8 cellular contexts compared by ENCODE assay signal in genomic region chr1:151327903-151328674, GRCh38. TPM values are rescaled to one million over a fixed set of nuclear protein-coding genes. Genes with fewer than 3 reads are reported as not detected.
DNase-seq lines count a peak whose midpoint lies in the region; ATAC-seq, FAIRE-seq and TF ChIP-seq lines count a peak whose summit lies in the region.

No MANE protein-coding gene starts in this region.

- intact Hi-C loops in GM12878 (cut with micrococcal nuclease; ENCODE audit: unreplicated experiment) = loop anchor here (2.0 to 5.0 kb wide), 2 partner anchors 45 to 131 kb away; partner anchors contain the start of genes PIP5K1A and ZNF687

- peak; percentile 18 for ATAC-seq in GM19035 (IDR thresholded peaks at IDR 0.05; ENCODE audit: unreplicated experiment)
- peak; percentile 6 for ATAC-seq in GM12878
- ATAC-seq in stimulated activated naive CD8-positive, alpha-beta T cell treated with anti-CD3 and anti-CD28 coated beads, Interleukin-15, amount 100 ng/mL, for 72 hours = peak; percentile 21
- no peak for ATAC-seq in GM18520 (IDR thresholded peaks at IDR 0.05; ENCODE audit: unreplicated experiment)

- peak overlapping the region; percentile 72 for H3K27ac ChIP-seq in KOPT-K1 (ENCODE audit: low read depth, low read length, poor library complexity, severe bottlenecking)
- H3K27ac ChIP-seq in GM12878 (ENCODE audit: control insufficient read depth, insufficient read depth) = peak overlapping the region; percentile 95
- H3K27ac ChIP-seq in keratinocyte (ENCODE audit: control insufficient read depth, insufficient read depth, low read length) = peak overlapping the region; percentile 92

- peak overlapping the region; percentile 89 for H3K9ac ChIP-seq in GM12878 (ENCODE audit: control insufficient read depth, insufficient read depth, low read length)
- H3K9ac ChIP-seq in keratinocyte (ENCODE audit: control insufficient read depth, extremely low read depth, insufficient read depth, low read length) = peak overlapping the region; percentile 87

- H3K4me1 ChIP-seq in GM12878 (ENCODE audit: control insufficient read depth, insufficient read depth, low read length) = peaks cover 9% of the 10 kb centered on the region; the same call in 1 of the 2 replicates
- peaks cover 22% of the 10 kb centered on the region for H3K4me1 ChIP-seq in keratinocyte (ENCODE audit: control insufficient read depth, extremely low read depth, insufficient read depth, low read length)

- H3K4me1 Mint-ChIP-seq in stimulated activated naive CD8-positive, alpha-beta T cell treated with anti-CD3 and anti-CD28 coated beads, Interleukin-15, amount 100 ng/mL, for 72 hours = peaks cover 34% of the 10 kb centered on the region

- H2AFZ ChIP-seq in GM12878 (ENCODE audit: control insufficient read depth, low read depth, low read length) (peak overlapping the region; percentile 77), keratinocyte (ENCODE audit: control insufficient read depth, low read length) (peak overlapping the region; percentile 96)

- H3K9me3 Mint-ChIP-seq in stimulated activated naive CD8-positive, alpha-beta T cell treated with anti-CD3 and anti-CD28 coated beads, Interleukin-15, amount 100 ng/mL, for 72 hours = no peaks in the 10 kb centered on the region

- H4K20me1 ChIP-seq in GM12878 (ENCODE audit: control insufficient read depth, insufficient read depth) = no peaks in the 10 kb centered on the region
- no peaks in the 10 kb centered on the region for H4K20me1 ChIP-seq in keratinocyte (ENCODE audit: control insufficient read depth, extremely low read depth, insufficient read depth, low read length)

- H3K27me3 ChIP-seq in GM12878 (replicated peaks in 1 of 2; ENCODE audit: control insufficient read depth in 2 of 2, insufficient read depth in 2 of 2, low read length in 1 of 2) (no peaks in the 10 kb centered on the region), keratinocyte (ENCODE audit: control insufficient read depth, extremely low read depth, insufficient read depth, low read length) (no peaks in the 10 kb centered on the region)

- CTCF ChIA-PET in GM12878 (lab: Yijun Ruan, JAX) = interaction anchor here (1.3 to 14.4 kb wide), 6 partner anchors 11 to 47 kb away, joined by 5 to 189 read pairs (median 8); no protein-coding TSS in a partner anchor

- no peaks in the 10 kb centered on the region for H3K27me3 Mint-ChIP-seq in stimulated activated naive CD8-positive, alpha-beta T cell treated with anti-CD3 and anti-CD28 coated beads, Interleukin-15, amount 100 ng/mL, for 72 hours

- H3K79me2 ChIP-seq in GM12878 (ENCODE audit: control insufficient read depth, insufficient read depth, low read length) (peaks cover 30% of the 10 kb centered on the region), keratinocyte (ENCODE audit: control insufficient read depth, insufficient read depth, low read length) (peaks cover 26% of the 10 kb centered on the region)

- H3K4me3 Mint-ChIP-seq in stimulated activated naive CD8-positive, alpha-beta T cell treated with anti-CD3 and anti-CD28 coated beads, Interleukin-15, amount 100 ng/mL, for 72 hours = peak overlapping the region; percentile 91 to 96

- RAD21 ChIA-PET in GM12878 (lab: Charles Lee; ENCODE audit: unreplicated experiment) = interaction anchor here (0.8 to 3.8 kb wide), 14 partner anchors 10 to 964 kb away, joined by 3 to 37 read pairs (median 5); partner anchors contain the start of genes PSMB4, RFX5, RPRD2 and VPS72

- dilution Hi-C loops in keratinocyte (cut with MboI; ENCODE audit: extremely low pct_ligation_motif_present, low sequenced_read_pairs) = no loop called here

- peak; percentile 47 for TF ChIP-seq POLR2A in GM12878 (IDR thresholded peaks at IDR 0.05; ENCODE audit: low read depth, low read length)

- H3K4me3 ChIP-seq in GM12878 (peak overlapping the region; percentile 74), keratinocyte (ENCODE audit: control insufficient read depth in 2 of 3, extremely low read depth in 1 of 3, insufficient read depth in 2 of 3, low read depth in 1 of 3, low read length in 3 of 3) (peak overlapping the region; percentile 53 to 82 (median 78))

- TF ChIP-seq CTCF in GM12878 (IDR thresholded peaks at IDR 0.05 in 2 of 3, conservative IDR thresholded peaks at IDR 0.05 in 1 of 3; ENCODE audit: control insufficient read depth in 2 of 3, extremely low read depth in 1 of 3, insufficient read depth in 1 of 3, low read depth in 3 of 3, low read length in 3 of 3) (no peak), keratinocyte (optimal IDR thresholded peaks at IDR 0.05 in 1 of 3, IDR thresholded peaks at IDR 0.05 in 1 of 3, conservative IDR thresholded peaks at IDR 0.05 in 1 of 3; ENCODE audit: extremely low read depth in 1 of 3, insufficient read depth in 2 of 3, low read length in 3 of 3) (no peak)

- BruUV-seq in GM12878 (replicated peaks; lab: Mats Ljungman, UMichigan) = TSS peak; percentile 77

- TF ChIP-seq EP300 in GM12878 (IDR thresholded peaks at IDR 0.05; ENCODE audit: borderline replicate concordance in 1 of 2, control insufficient read depth in 1 of 2, low read depth in 2 of 2, low read length in 2 of 2) = no peak

- H3K9me1 ChIP-seq in keratinocyte (ENCODE audit: control insufficient read depth, extremely low read depth, insufficient read depth, low read length) = no peaks in the 10 kb centered on the region

- in situ Hi-C loops in ACHN (cut with HindIII; ENCODE audit: low pct_ligation_motif_present, low pct_unique_long_range_greater_than_20kb, low sequenced_read_pairs) (no loop called here), GM12878 (cut with MboI) (no loop called here), G401 (cut with HindIII; ENCODE audit: low sequenced_read_pairs) (no loop called here)

- SMC1A ChIA-PET in GM12878 (lab: Charles Lee; ENCODE audit: uncharacterized antibody, unreplicated experiment) = interaction anchor here (0.8 to 6.8 kb wide), 11 partner anchors 12 to 116 kb away, joined by 3 to 75 read pairs (median 8); partner anchors contain the start of genes PSMB4, PSMD4, RFX5 and ZNF687

- H3K36me3 ChIP-seq in KOPT-K1 (ENCODE audit: insufficient read depth, low read length) (peaks cover 26% of the 10 kb centered on the region), GM12878 (ENCODE audit: control insufficient read depth in 2 of 2, insufficient read depth in 2 of 2, low read length in 1 of 2) (no peaks in the 10 kb centered on the region; a peak in 1 of 4 replicates), keratinocyte (ENCODE audit: control insufficient read depth in 2 of 2, extremely low read depth in 1 of 2, insufficient read depth in 2 of 2, low read length in 2 of 2) (peaks cover 11 to 12% of the 10 kb centered on the region in 2 experiments)

- FAIRE-seq in GM12878 (lab: Jason Lieb, UNC) (peak; percentile 7), keratinocyte (lab: Jason Lieb, UNC) (peak; percentile 17)

- peak; percentile 50 for DNase-seq in ACHN
- DNase-seq in GM12878 (ENCODE audit: low read depth, low spot score) = no peak
- no peak for DNase-seq in keratinocyte (ENCODE audit: low read depth, low spot score)
- DNase-seq in stimulated activated naive CD8-positive, alpha-beta T cell treated with anti-CD3 and anti-CD28 coated beads, Interleukin-15, amount 100 ng/mL, for 72 hours = no peak
- no peak for DNase-seq in G401 (ENCODE audit: low spot score)

- peak overlapping the region; percentile 72 for H3K4me2 ChIP-seq in GM12878 (ENCODE audit: control insufficient read depth, insufficient read depth)
- H3K4me2 ChIP-seq in keratinocyte (ENCODE audit: control insufficient read depth, extremely low read depth, insufficient read depth, low read depth, low read length) = peak overlapping the region; percentile 96

- no peak for TF ChIP-seq RAD21 in GM12878 (IDR thresholded peaks at IDR 0.05; ENCODE audit: insufficient read depth, low read depth, low read length)

- WGBS in GM12878 (ENCODE audit: insufficient coverage, insufficient replicate concordance, low lambda C conversion rate, missing lambda C conversion rate) = 11% methylated on average over 34 of the region's 34 CpGs

- H3K27ac Mint-ChIP-seq in stimulated activated naive CD8-positive, alpha-beta T cell treated with anti-CD3 and anti-CD28 coated beads, Interleukin-15, amount 100 ng/mL, for 72 hours = peak overlapping the region; percentile 66 to 100

- H3K9me3 ChIP-seq in KOPT-K1 (ENCODE audit: insufficient read depth, low read length, poor library complexity, severe bottlenecking) = no peaks in the 10 kb centered on the region
- no peaks in the 10 kb centered on the region for H3K9me3 ChIP-seq in GM12878 (replicated peaks; ENCODE audit: control insufficient read depth, insufficient read depth, low read length)
- no peaks in the 10 kb centered on the region for H3K9me3 ChIP-seq in keratinocyte (ENCODE audit: control insufficient read depth, low read depth, low read length)

- POLR2A ChIA-PET in GM12878 (lab: Charles Lee) = interaction anchor here (0.6 to 10.5 kb wide), 10 partner anchors 13 to 139 kb away, joined by 3 to 110 read pairs (median 8); partner anchors contain the start of genes PSMB4, RFX5, VPS72 and ZNF687

RNA-seq across cellular contexts. Expression of gene PI4KB, which starts 0.9 kb away (rescaled TPM):
- total RNA-seq in GM12878 (2013; cell fraction: nucleolus; rRNA removed) = 68.9 and 69.2 TPM in 2 replicates
- total RNA-seq in GM12878 (2014; rRNA removed) (46.3 and 50.0 TPM in 2 replicates), GM12878 (2014; rRNA removed; fragmentation: Illumina TruSeq; extraction: Trizol) (27.0 and 27.6 TPM in 2 replicates), GM12878 (2021) (56.8 and 58.5 TPM in 2 replicates)
- polyA plus RNA-seq in GM12878 (2011; ENCODE audit: low read depth) = 29.3 TPM
- polyA plus RNA-seq in GM12878 (2011; rRNA removed) (58.8 and 88.3 TPM in 2 replicates), GM12878 (2014; fragmentation: Illumina TruSeq; extraction: Trizol) (44.1 and 52.2 TPM in 2 replicates), GM12878 (2014; fragmentation: Nextera tagmentation; extraction: Ambion mirVana) (1 to 10 TPM; 3.3 to 7.2 TPM), GM12878 (2014; rRNA removed) (62.9 and 72.2 TPM in 2 replicates), GM12878 (2016; fragmentation: Nextera tagmentation; extraction: Ambion mirVana) (10 to 100 TPM; 51.2 to 53.1 TPM), keratinocyte (40.9 to 61.0 TPM (median 58.1 TPM) in 3 replicates)
- polyA plus RNA-seq in GM12878 (2011; cell fraction: cytosol; rRNA removed) = 103 and 113 TPM in 2 replicates
- polyA plus RNA-seq in GM12878 (2011; cell fraction: nucleus; rRNA removed) = 151 and 222 TPM in 2 replicates
- 37.7 and 45.0 TPM in 2 replicates for polyA plus RNA-seq in GM12878 (2012)
- polyA minus RNA-seq in GM12878 (2011; rRNA and poly(A)+ RNA removed) = 150 and 166 TPM in 2 replicates
- 32.1 and 33.4 TPM in 2 replicates for polyA minus RNA-seq in GM12878 (2011; cell fraction: cytosol; rRNA and poly(A)+ RNA removed)
- 40.0 and 60.0 TPM in 2 replicates for polyA minus RNA-seq in GM12878 (2011; cell fraction: nucleus; rRNA and poly(A)+ RNA removed)
- 22.9 TPM for polyA plus RNA-seq in keratinocyte (2011; ENCODE audit: low read depth)
- polyA plus RNA-seq in keratinocyte (2011; cell fraction: cytosol; rRNA removed) = 34.5 and 38.4 TPM in 2 replicates
- 64.3 and 69.3 TPM in 2 replicates for polyA plus RNA-seq in keratinocyte (2011; cell fraction: nucleus; rRNA removed)
- polyA plus RNA-seq in keratinocyte (2012; ENCODE audit: low replicate concordance) = 30.6 and 33.6 TPM in 2 replicates
- polyA minus RNA-seq in keratinocyte = 76.7 to 92.6 TPM (median 91.5 TPM) in 3 replicates
- polyA minus RNA-seq in keratinocyte (2011; cell fraction: cytosol; rRNA and poly(A)+ RNA removed) = 62.7 TPM
- polyA minus RNA-seq in keratinocyte (2011; cell fraction: nucleus; rRNA and poly(A)+ RNA removed) = 49.9 and 61.5 TPM in 2 replicates
- 19.1 and 40.6 TPM in 2 replicates for total RNA-seq in G401 (2014; rRNA removed; shearing (Covaris generic))

RNA-seq across cellular contexts. Expression of gene RFX5, which starts 19.0 kb away (rescaled TPM):
- total RNA-seq in GM12878 (2013; cell fraction: nucleolus; rRNA removed) = 130 and 156 TPM in 2 replicates
- 119 and 129 TPM in 2 replicates for total RNA-seq in GM12878 (2014; rRNA removed)
- total RNA-seq in GM12878 (2014; rRNA removed; fragmentation: Illumina TruSeq; extraction: Trizol) = 136 and 138 TPM in 2 replicates
- total RNA-seq in GM12878 (2021) = 119 and 138 TPM in 2 replicates
- polyA plus RNA-seq in GM12878 (2011; ENCODE audit: low read depth) = 102 TPM
- 128 and 155 TPM in 2 replicates for polyA plus RNA-seq in GM12878 (2011; rRNA removed)
- polyA plus RNA-seq in GM12878 (2011; cell fraction: cytosol; rRNA removed) = 101 and 106 TPM in 2 replicates
- 201 and 290 TPM in 2 replicates for polyA plus RNA-seq in GM12878 (2011; cell fraction: nucleus; rRNA removed)
- polyA plus RNA-seq in GM12878 (2012) = 81.1 and 81.7 TPM in 2 replicates
- polyA plus RNA-seq in GM12878 (2014; fragmentation: Illumina TruSeq; extraction: Trizol) = 198 and 209 TPM in 2 replicates
- polyA plus RNA-seq in GM12878 (2014; fragmentation: Nextera tagmentation; extraction: Ambion mirVana) = 10 to 100 TPM; 14.1 to 18.4 TPM
- polyA plus RNA-seq in GM12878 (2014; rRNA removed) = 129 and 134 TPM in 2 replicates
- 10 to 100 TPM; 76.1 to 82.3 TPM for polyA plus RNA-seq in GM12878 (2016; fragmentation: Nextera tagmentation; extraction: Ambion mirVana)
- polyA minus RNA-seq in GM12878 (2011; rRNA and poly(A)+ RNA removed) = 125 and 136 TPM in 2 replicates
- 56.4 and 58.2 TPM in 2 replicates for polyA minus RNA-seq in GM12878 (2011; cell fraction: cytosol; rRNA and poly(A)+ RNA removed)
- 58.4 and 69.9 TPM in 2 replicates for polyA minus RNA-seq in GM12878 (2011; cell fraction: nucleus; rRNA and poly(A)+ RNA removed)
- 35.0 to 61.9 TPM (median 55.4 TPM) in 3 replicates for polyA plus RNA-seq in keratinocyte
- polyA plus RNA-seq in keratinocyte (2011; ENCODE audit: low read depth) = 3.4 TPM
- 28.6 and 48.7 TPM in 2 replicates for polyA plus RNA-seq in keratinocyte (2011; cell fraction: cytosol; rRNA removed)
- 68.3 and 71.6 TPM in 2 replicates for polyA plus RNA-seq in keratinocyte (2011; cell fraction: nucleus; rRNA removed)
- 11.1 and 28.3 TPM in 2 replicates for polyA plus RNA-seq in keratinocyte (2012; ENCODE audit: low replicate concordance)
- 51.3 to 174 TPM (median 62.4 TPM) in 3 replicates for polyA minus RNA-seq in keratinocyte
- polyA minus RNA-seq in keratinocyte (2011; cell fraction: cytosol; rRNA and poly(A)+ RNA removed) = 34.5 TPM
- polyA minus RNA-seq in keratinocyte (2011; cell fraction: nucleus; rRNA and poly(A)+ RNA removed) = 31.4 and 44.1 TPM in 2 replicates
- total RNA-seq in G401 (2014; rRNA removed; shearing (Covaris generic)) = 102 and 125 TPM in 2 replicates

RNA-seq across cellular contexts. Expression of gene SELENBP1, which starts 44.4 kb away (rescaled TPM):
- not detected in 2 replicates for total RNA-seq in GM12878 (2013; cell fraction: nucleolus; rRNA removed)
- total RNA-seq in GM12878 (2014; rRNA removed) (not detected in 2 replicates), GM12878 (2014; rRNA removed; fragmentation: Illumina TruSeq; extraction: Trizol) (not detected in 2 replicates), GM12878 (2021) (0.41 and 0.45 TPM in 2 replicates)
- polyA plus RNA-seq in GM12878 (2011; ENCODE audit: low read depth) = not detected
- polyA plus RNA-seq in GM12878 (2011; rRNA removed) (not detected in 2 replicates), GM12878 (2014; fragmentation: Illumina TruSeq; extraction: Trizol) (not detected in 2 replicates), GM12878 (2014; fragmentation: Nextera tagmentation; extraction: Ambion mirVana) (not detected), GM12878 (2014; rRNA removed) (not detected in 2 replicates), GM12878 (2016; fragmentation: Nextera tagmentation; extraction: Ambion mirVana) (not detected), keratinocyte (3.0 to 3.9 TPM (median 3.1 TPM) in 3 replicates)
- polyA plus RNA-seq in GM12878 (2011; cell fraction: cytosol; rRNA removed) = not detected in 2 replicates
- polyA plus RNA-seq in GM12878 (2011; cell fraction: nucleus; rRNA removed) = 0.13 and 0.20 TPM in 2 replicates
- not detected in 2 replicates for polyA plus RNA-seq in GM12878 (2012)
- not detected in 2 replicates for polyA minus RNA-seq in GM12878 (2011; rRNA and poly(A)+ RNA removed)
- 1.7 TPM in 1 of 2 replicates, not detected in the other for polyA minus RNA-seq in GM12878 (2011; cell fraction: cytosol; rRNA and poly(A)+ RNA removed)
- not detected in 2 replicates for polyA minus RNA-seq in GM12878 (2011; cell fraction: nucleus; rRNA and poly(A)+ RNA removed)
- 0.89 TPM for polyA plus RNA-seq in keratinocyte (2011; ENCODE audit: low read depth)
- 0.94 and 1.8 TPM in 2 replicates for polyA plus RNA-seq in keratinocyte (2011; cell fraction: cytosol; rRNA removed)
- polyA plus RNA-seq in keratinocyte (2011; cell fraction: nucleus; rRNA removed) = 1.8 and 2.7 TPM in 2 replicates
- 0.82 and 2.8 TPM in 2 replicates for polyA plus RNA-seq in keratinocyte (2012; ENCODE audit: low replicate concordance)
- polyA minus RNA-seq in keratinocyte = 1.7 to 6.9 TPM (median 3.1 TPM) in 3 replicates
- polyA minus RNA-seq in keratinocyte (2011; cell fraction: cytosol; rRNA and poly(A)+ RNA removed) = not detected
- polyA minus RNA-seq in keratinocyte (2011; cell fraction: nucleus; rRNA and poly(A)+ RNA removed) = 0.53 and 1.2 TPM in 2 replicates
- 0.27 TPM in 1 of 2 replicates, not detected in the other for total RNA-seq in G401 (2014; rRNA removed; shearing (Covaris generic))

RNA-seq across cellular contexts. Expression of gene ZNF687, which starts 46.0 kb away (rescaled TPM):
- 43.2 and 52.7 TPM in 2 replicates for total RNA-seq in GM12878 (2013; cell fraction: nucleolus; rRNA removed)
- total RNA-seq in GM12878 (2014; rRNA removed) (18.0 and 18.8 TPM in 2 replicates), GM12878 (2014; rRNA removed; fragmentation: Illumina TruSeq; extraction: Trizol) (9.9 and 11.0 TPM in 2 replicates), GM12878 (2021) (30.9 and 34.1 TPM in 2 replicates)
- polyA plus RNA-seq in GM12878 (2011; ENCODE audit: low read depth) = 11.2 TPM
- polyA plus RNA-seq in GM12878 (2011; rRNA removed) (7.2 and 17.8 TPM in 2 replicates), GM12878 (2014; fragmentation: Illumina TruSeq; extraction: Trizol) (3.7 and 8.9 TPM in 2 replicates), GM12878 (2014; fragmentation: Nextera tagmentation; extraction: Ambion mirVana) (under 1 TPM; 0.08 to 0.51 TPM), GM12878 (2014; rRNA removed) (17.3 and 18.9 TPM in 2 replicates), GM12878 (2016; fragmentation: Nextera tagmentation; extraction: Ambion mirVana) (1 to 10 TPM; 4.9 to 5.5 TPM), keratinocyte (7.3 to 11.4 TPM (median 10.9 TPM) in 3 replicates)
- 24.8 and 30.1 TPM in 2 replicates for polyA plus RNA-seq in GM12878 (2011; cell fraction: cytosol; rRNA removed)
- 62.8 and 68.6 TPM in 2 replicates for polyA plus RNA-seq in GM12878 (2011; cell fraction: nucleus; rRNA removed)
- 17.1 and 25.4 TPM in 2 replicates for polyA plus RNA-seq in GM12878 (2012)
- 34.8 and 58.8 TPM in 2 replicates for polyA minus RNA-seq in GM12878 (2011; rRNA and poly(A)+ RNA removed)
- polyA minus RNA-seq in GM12878 (2011; cell fraction: cytosol; rRNA and poly(A)+ RNA removed) = 15.6 and 23.5 TPM in 2 replicates
- polyA minus RNA-seq in GM12878 (2011; cell fraction: nucleus; rRNA and poly(A)+ RNA removed) = 42.0 and 67.8 TPM in 2 replicates
- 4.7 TPM for polyA plus RNA-seq in keratinocyte (2011; ENCODE audit: low read depth)
- polyA plus RNA-seq in keratinocyte (2011; cell fraction: cytosol; rRNA removed) = 5.7 and 7.7 TPM in 2 replicates
- polyA plus RNA-seq in keratinocyte (2011; cell fraction: nucleus; rRNA removed) = 16.5 and 20.4 TPM in 2 replicates
- polyA plus RNA-seq in keratinocyte (2012; ENCODE audit: low replicate concordance) = 8.8 and 10.5 TPM in 2 replicates
- 21.9 to 58.5 TPM (median 28.3 TPM) in 3 replicates for polyA minus RNA-seq in keratinocyte
- 24.4 TPM for polyA minus RNA-seq in keratinocyte (2011; cell fraction: cytosol; rRNA and poly(A)+ RNA removed)
- 28.9 and 29.3 TPM in 2 replicates for polyA minus RNA-seq in keratinocyte (2011; cell fraction: nucleus; rRNA and poly(A)+ RNA removed)
- total RNA-seq in G401 (2014; rRNA removed; shearing (Covaris generic)) = 14.6 and 20.3 TPM in 2 replicates
